17 cellular contexts compared by ENCODE assay signal in the genomic region with DNA sequence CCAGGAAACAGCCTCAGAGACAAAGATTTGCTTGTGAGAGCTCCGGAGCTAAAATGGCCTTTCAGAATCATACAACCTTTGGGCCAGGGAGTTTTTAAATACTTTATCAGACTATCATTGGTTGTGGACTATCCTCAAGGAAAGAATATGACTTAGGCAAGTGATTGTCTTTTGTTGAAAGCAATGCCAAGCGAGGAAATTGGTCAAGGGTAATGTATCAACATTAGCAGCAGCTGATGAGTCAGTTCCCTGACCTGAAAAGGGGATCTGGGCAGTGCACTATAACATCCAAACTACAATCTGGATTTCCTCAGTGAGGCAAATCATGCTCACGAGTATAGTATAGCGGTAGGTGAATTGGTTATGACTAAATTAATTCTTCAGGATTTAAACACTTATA.
"Had no signal": no experiment of that assay in that cellular context is flagged by ENCODE, and none has a peak within 500 bp of the region (broad histone marks: within the 10 kb centered on the region; RNA-seq: fewer than 3 reads in every experiment).

No MANE protein-coding gene starts in this region.

- H3K36me3 ChIP-seq: colonic mucosa, heart left ventricle, lower lobe of right lung, transverse colon, vagina had no signal

- H3K9me3 ChIP-seq: body of pancreas, colonic mucosa, vagina had no signal

- DNase-seq: activated CD4-positive, alpha-beta memory T cell treated with anti-CD3 and anti-CD28 coated beads, Interleukin-2, amount 10 ng/mL, durations not matched to agents 7 days and 5 days; activated CD4-positive, alpha-beta T cell treated with anti-CD3 and anti-CD28 coated beads for 36 hours; activated effector memory CD4-positive, alpha-beta T cell treated with Interleukin-2 at 50 U/mL for 16 hours; activated naive CD4-positive, alpha-beta T cell treated with anti-CD3 and anti-CD28 coated beads, Interleukin-2, amount 50 U/mL, for 16 hours; activated T-cell treated with anti-CD3 and anti-CD28 coated beads, Interleukin-2, amount 50 U/mL, for 4 hours; body of pancreas; caudate nucleus; colonic mucosa; heart left ventricle; left colon; lower lobe of right lung; nephron progenitor cell; right cardiac atrium; small intestine; stimulated activated naive CD8-positive, alpha-beta T cell treated with anti-CD3 and anti-CD28 coated beads, Interleukin-15, Interleukin-2, amounts not matched to agents 100 U/mL and 50 U/mL, for 24 hours; transverse colon had no signal

- ATAC-seq: activated CD4-positive, alpha-beta T cell treated with anti-CD3 and anti-CD28 coated beads for 36 hours; activated T-cell treated with anti-CD3 and anti-CD28 coated beads, Interleukin-2, amount 50 U/mL, for 4 hours; body of pancreas; heart left ventricle; left colon; lower lobe of right lung; right cardiac atrium; stimulated activated naive CD8-positive, alpha-beta T cell treated with anti-CD3 and anti-CD28 coated beads, Interleukin-15, Interleukin-2, amounts not matched to agents 100 U/mL and 50 U/mL, for 24 hours had no signal

- H3K27ac ChIP-seq: body of pancreas, colonic mucosa, heart left ventricle, lower lobe of right lung, transverse colon, vagina had no signal

- H3K4me1 ChIP-seq: body of pancreas, colonic mucosa, heart left ventricle, lower lobe of right lung, vagina had no signal

- H3K4me3 ChIP-seq: body of pancreas, colonic mucosa, heart left ventricle, lower lobe of right lung, transverse colon, vagina had no signal

- H3K27me3 ChIP-seq: body of pancreas, colonic mucosa, heart left ventricle, transverse colon, vagina had no signal
